In genomic region chr4:108170729-108171540, GRCh38 we compare ENCODE assay signal across 11 cellular contexts. TPM values are rescaled to one million over a fixed set of nuclear protein-coding genes. Genes with fewer than 3 reads are reported as not detected.
A peak's percentile ranks its signal among the peaks of the same experiment; 100 is the strongest.
DNase-seq lines count a peak whose midpoint lies in the region; ATAC-seq lines count a peak whose summit lies in the region.
"Had no signal": no experiment of that assay in that cellular context is flagged by ENCODE, and none has a peak within 500 bp of the region (broad histone marks: within the 10 kb centered on the region; RNA-seq: fewer than 3 reads in every experiment).

No MANE protein-coding gene starts in this region.

- H3K4me1 Mint-ChIP-seq in stimulated activated naive CD8-positive, alpha-beta T cell treated with anti-CD3 and anti-CD28 coated beads, Interleukin-15, Interleukin-2, amounts not matched to agents 100 ng/mL and 50 ng/mL, for 24 hours (ENCODE audit: low read depth), result peaks cover 49% of the 10 kb centered on the region
- H3K4me1 Mint-ChIP-seq in activated T-helper 2 cell treated with anti-CD3 and anti-CD28 coated beads, Interferon-gamma antibody, Interleukin-2, Interleukin-4, amounts not matched to agents 10 μg/mL and 5 μg/mL and 100 μg/mL, durations not matched to agents 14 hours and 24 hours and 36 hours (ENCODE audit: low read depth), result peaks cover 42% of the 10 kb centered on the region

- no peak for DNase-seq in stimulated activated naive CD8-positive, alpha-beta T cell treated with anti-CD3 and anti-CD28 coated beads, Interleukin-15, Interleukin-2, amounts not matched to agents 100 U/mL and 50 U/mL, for 24 hours
- no peak for DNase-seq in activated T-helper 2 cell treated with anti-CD3 and anti-CD28 coated beads, Interferon-gamma antibody, Interleukin-2, Interleukin-4, amounts not matched to agents 10 μg/mL and 5 μg/mL and 100 μg/mL, durations not matched to agents 14 hours and 24 hours and 36 hours (ENCODE audit: low spot score)
- DNase-seq in NCI-H446 treated with DMSO at 0.1 percent for 48 hours (lab: John Stamatoyannopoulos, UW) (no peak), putamen (ENCODE audit: low spot score) (no peak)
- DNase-seq: lower lobe of right lung had no signal

- peak overlapping the region; percentile 99 for H3K4me3 Mint-ChIP-seq in stimulated activated naive CD8-positive, alpha-beta T cell treated with anti-CD3 and anti-CD28 coated beads, Interleukin-15, Interleukin-2, amounts not matched to agents 100 ng/mL and 50 ng/mL, for 24 hours
- peak overlapping the region; percentile 80 for H3K4me3 Mint-ChIP-seq in activated T-helper 2 cell treated with anti-CD3 and anti-CD28 coated beads, Interferon-gamma antibody, Interleukin-2, Interleukin-4, amounts not matched to agents 10 μg/mL and 5 μg/mL and 100 μg/mL, durations not matched to agents 14 hours and 24 hours and 36 hours (ENCODE audit: low read depth)

- H3K27ac Mint-ChIP-seq in stimulated activated naive CD8-positive, alpha-beta T cell treated with anti-CD3 and anti-CD28 coated beads, Interleukin-15, Interleukin-2, amounts not matched to agents 100 ng/mL and 50 ng/mL, for 24 hours, result peak overlapping the region; percentile 84
- peak overlapping the region; percentile 66 for H3K27ac Mint-ChIP-seq in activated T-helper 2 cell treated with anti-CD3 and anti-CD28 coated beads, Interferon-gamma antibody, Interleukin-2, Interleukin-4, amounts not matched to agents 10 μg/mL and 5 μg/mL and 100 μg/mL, durations not matched to agents 14 hours and 24 hours and 36 hours

- H3K9me3 Mint-ChIP-seq in stimulated activated naive CD8-positive, alpha-beta T cell treated with anti-CD3 and anti-CD28 coated beads, Interleukin-15, Interleukin-2, amounts not matched to agents 100 ng/mL and 50 ng/mL, for 24 hours, result no peaks in the 10 kb centered on the region
- H3K9me3 Mint-ChIP-seq in activated T-helper 2 cell treated with anti-CD3 and anti-CD28 coated beads, Interferon-gamma antibody, Interleukin-2, Interleukin-4, amounts not matched to agents 10 μg/mL and 5 μg/mL and 100 μg/mL, durations not matched to agents 14 hours and 24 hours and 36 hours, result no peaks in the 10 kb centered on the region

- H3K4me3 ChIP-seq in iPS-18a (ENCODE audit: low read length), result peak overlapping the region; percentile 51
- H3K4me3 ChIP-seq: HAP-1 had no signal

- H3K4me1 ChIP-seq in iPS-18a (ENCODE audit: control insufficient read depth, low read depth, low read length), result peaks cover 30% of the 10 kb centered on the region

- H3K9ac ChIP-seq in iPS-18a (ENCODE audit: low read length), result no peak overlapping the region

- H3K27me3 Mint-ChIP-seq in stimulated activated naive CD8-positive, alpha-beta T cell treated with anti-CD3 and anti-CD28 coated beads, Interleukin-15, Interleukin-2, amounts not matched to agents 100 ng/mL and 50 ng/mL, for 24 hours, result peaks cover 11% of the 10 kb centered on the region
- peaks cover 22% of the 10 kb centered on the region for H3K27me3 Mint-ChIP-seq in activated T-helper 2 cell treated with anti-CD3 and anti-CD28 coated beads, Interferon-gamma antibody, Interleukin-2, Interleukin-4, amounts not matched to agents 10 μg/mL and 5 μg/mL and 100 μg/mL, durations not matched to agents 14 hours and 24 hours and 36 hours (ENCODE audit: low read depth)

- intact Hi-C loops in activated T-helper 2 cell treated with anti-CD3 and anti-CD28 coated beads, Interferon-gamma antibody, Interleukin-2, Interleukin-4, amounts not matched to agents 10 μg/mL and 5 μg/mL and 100 μg/mL, durations not matched to agents 14 hours and 24 hours and 36 hours (cut with micrococcal nuclease), result loop anchor here (2.0 to 5.0 kb wide), 3 partner anchors 34 to 401 kb away; no protein-coding TSS in a partner anchor

- H3K36me3 ChIP-seq in iPS-18a (ENCODE audit: control insufficient read depth, low read depth, low read length), result no peaks in the 10 kb centered on the region
- H3K36me3 ChIP-seq: esophagus muscularis mucosa, HAP-1, lower lobe of right lung had no signal

- no peaks in the 10 kb centered on the region for H3K36me3 Mint-ChIP-seq in stimulated activated naive CD8-positive, alpha-beta T cell treated with anti-CD3 and anti-CD28 coated beads, Interleukin-15, Interleukin-2, amounts not matched to agents 100 ng/mL and 50 ng/mL, for 24 hours (ENCODE audit: low read depth)
- peaks cover 3% of the 10 kb centered on the region for H3K36me3 Mint-ChIP-seq in activated T-helper 2 cell treated with anti-CD3 and anti-CD28 coated beads, Interferon-gamma antibody, Interleukin-2, Interleukin-4, amounts not matched to agents 10 μg/mL and 5 μg/mL and 100 μg/mL, durations not matched to agents 14 hours and 24 hours and 36 hours (ENCODE audit: low read depth)

- ATAC-seq in stimulated activated naive CD8-positive, alpha-beta T cell treated with anti-CD3 and anti-CD28 coated beads, Interleukin-15, Interleukin-2, amounts not matched to agents 100 U/mL and 50 U/mL, for 24 hours, result no peak
- ATAC-seq in HG02759 (IDR thresholded peaks at IDR 0.05; ENCODE audit: unreplicated experiment), result no peak
- no peak for ATAC-seq in HG03521 (IDR thresholded peaks at IDR 0.05; ENCODE audit: unreplicated experiment)
- ATAC-seq: lower lobe of right lung had no signal

- H3K27me3 ChIP-seq in iPS-18a (ENCODE audit: control insufficient read depth, insufficient read depth, low read length), result peaks cover 99% of the 10 kb centered on the region

- H3K27ac ChIP-seq in iPS-18a (ENCODE audit: low read length), result no peak overlapping the region
- H3K27ac ChIP-seq: esophagus muscularis mucosa, lower lobe of right lung had no signal

- no peaks in the 10 kb centered on the region for H3K9me3 ChIP-seq in iPS-18a (ENCODE audit: control insufficient read depth, low read depth, low read length)
- H3K9me3 ChIP-seq: esophagus muscularis mucosa, HAP-1, lower lobe of right lung had no signal

RNA-seq across cellular contexts. Expression of gene LEF1, which starts 2.2 kb away (rescaled TPM):
- 74.0 and 77.0 TPM in 2 replicates for total RNA-seq in activated T-helper 2 cell treated with anti-CD3 and anti-CD28 coated beads, Interferon-gamma antibody, Interleukin-2, Interleukin-4, amounts not matched to agents 10 μg/mL and 5 μg/mL and 100 μg/mL, durations not matched to agents 14 hours and 24 hours and 36 hours
